8 cellular contexts compared by ENCODE assay signal in the genomic region with DNA sequence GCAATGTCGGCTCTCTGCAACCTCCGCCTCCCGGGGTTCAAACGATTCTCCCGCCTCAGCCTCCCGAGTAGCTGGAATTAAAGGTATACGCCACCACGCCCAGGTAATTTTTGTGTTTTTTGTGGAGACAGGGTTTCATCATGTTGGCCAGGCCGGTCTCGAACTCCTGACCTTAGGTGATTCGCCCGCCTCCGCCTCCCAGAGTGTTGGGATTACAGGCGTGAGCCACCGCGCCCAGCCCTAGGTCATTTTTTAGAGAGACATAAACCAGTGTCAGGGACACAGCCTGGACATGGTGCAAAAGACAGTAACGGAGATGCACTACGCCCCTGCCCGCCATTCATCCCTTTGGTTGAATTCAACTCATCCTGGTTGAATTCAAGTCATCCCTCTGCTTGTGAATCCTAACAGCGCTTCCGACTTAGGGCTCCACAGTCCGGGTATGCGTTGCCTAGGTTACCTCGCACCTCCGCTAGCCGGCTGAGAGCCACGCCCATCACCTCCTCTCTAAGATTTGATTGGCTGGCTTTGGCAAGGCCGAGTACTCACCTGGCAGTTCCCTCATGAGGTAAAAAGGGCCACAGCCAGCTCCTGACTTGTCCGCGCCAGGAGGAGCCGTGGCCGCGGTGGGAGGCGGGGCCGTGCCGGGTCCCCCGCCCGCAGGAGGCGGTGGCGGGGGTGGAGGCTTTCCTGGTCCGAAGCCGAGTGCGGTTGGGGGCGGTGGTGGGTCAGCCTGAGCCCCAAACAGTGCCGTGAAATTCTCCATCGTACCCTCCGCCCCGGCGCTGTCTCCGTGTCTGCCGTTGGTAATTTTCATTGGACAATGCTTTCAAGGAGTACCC. TPM values are rescaled to one million over a fixed set of nuclear protein-coding genes. Genes with fewer than 3 reads are reported as not detected.
DNase-seq lines count a peak whose midpoint lies in the region; ATAC-seq and TF ChIP-seq lines count a peak whose summit lies in the region.

MED19 (minus strand) TSS at position 802 of the 842 bp plus-strand sequence; CDS start at position 766, 36 bp downstream.

- H3K27me3 ChIP-seq in H7 (ENCODE audit: control insufficient read depth, insufficient read depth, low read length) = no peaks in the 10 kb centered on the region
- H3K27me3 ChIP-seq in Loucy (ENCODE audit: insufficient read depth, low read length, poor library complexity, severe bottlenecking) = no peaks in the 10 kb centered on the region
- H3K27me3 ChIP-seq in thoracic aorta (replicated peaks; ENCODE audit: insufficient read depth) = no peaks in the 10 kb centered on the region

- H3K27ac ChIP-seq in thoracic aorta = peak within 1 kb of the TSS; percentile 88 to 96

- peak within 1 kb of the TSS; percentile 95 for H2AFZ ChIP-seq in Loucy (ENCODE audit: low read length)

- no peaks in the 10 kb centered on the region for H3F3A ChIP-seq in Loucy (ENCODE audit: low read depth)

- H3K9me3 ChIP-seq in Loucy (ENCODE audit: insufficient read depth, low read depth, low read length) (no peaks in the 10 kb centered on the region), thoracic aorta (no peaks in the 10 kb centered on the region)

- H3K36me3 ChIP-seq in H7 (replicated peaks; ENCODE audit: control insufficient read depth, insufficient read depth, low read length) = no peaks in the 10 kb centered on the region
- no peaks in the 10 kb centered on the region for H3K36me3 ChIP-seq in Loucy (ENCODE audit: insufficient read depth, low read length)
- no peaks in the 10 kb centered on the region for H3K36me3 ChIP-seq in thoracic aorta

- peak within 1 kb of the TSS; percentile 95 for H3K9ac ChIP-seq in Loucy (ENCODE audit: low read depth, low read length, poor library complexity, severe bottlenecking)

- TF ChIP-seq CTCF in Loucy (conservative IDR thresholded peaks at IDR 0.05; ENCODE audit: low read length) (no peak), omental fat pad (IDR thresholded peaks at IDR 0.05) (no peak), thoracic aorta (IDR thresholded peaks at IDR 0.05) (no peak)

- H4K20me1 ChIP-seq in Loucy (ENCODE audit: insufficient read depth, low read length, poor library complexity, severe bottlenecking) = peaks cover 37% of the 10 kb centered on the region

- no peaks in the 10 kb centered on the region for H3K9me2 ChIP-seq in Loucy (replicated peaks; ENCODE audit: low read depth, low read length)

- ATAC-seq in omental fat pad (ENCODE audit: low FRiP score) (peak; percentile 67), thoracic aorta (ENCODE audit: insufficient number of reproducible peaks, low FRiP score, low read depth) (peak; percentile 21)

- peak within 1 kb of the TSS; percentile 99 for H3K4me2 ChIP-seq in Loucy (ENCODE audit: low read depth, low read length, poor library complexity, severe bottlenecking)

- H3K4me3 ChIP-seq in H7 (ENCODE audit: insufficient read depth, low read depth, low read length) (peak within 1 kb of the TSS; percentile 93), Loucy (ENCODE audit: low read length, poor library complexity, severe bottlenecking) (peak within 1 kb of the TSS; percentile 96), thoracic aorta (peak within 1 kb of the TSS; percentile 95)

- peaks cover 30% of the 10 kb centered on the region for H3K4me1 ChIP-seq in Loucy (ENCODE audit: insufficient read depth, low read length, poor library complexity, severe bottlenecking)
- peaks cover 16 to 33% of the 10 kb centered on the region in 2 donors for H3K4me1 ChIP-seq in thoracic aorta (ENCODE audit: control insufficient read depth in 1 of 2, low read depth in 2 of 2)

- peaks cover 67% of the 10 kb centered on the region for H3K79me2 ChIP-seq in Loucy (ENCODE audit: insufficient read depth, low read length)

- DNase-seq in EL = peak; percentile 78
- peak; percentile 95 for DNase-seq in H7
- peak; percentile 70 for DNase-seq in SIG-M5 treated with dmso at 0.1 percent for 504 hours (lab: John Stamatoyannopoulos, UW; ENCODE audit: unreplicated experiment)
- DNase-seq in activated naive CD4-positive, alpha-beta T cell (lab: John Stamatoyannopoulos, UW) = peak; percentile 43 to 67 (median 62)
- peak; percentile 68 for DNase-seq in foreskin melanocyte
- DNase-seq in omental fat pad (ENCODE audit: low spot score) = peak; percentile 30
- DNase-seq in thoracic aorta (ENCODE audit: low spot score) = peak; percentile 15

RNA-seq across cellular contexts. Expression of gene MED19, which starts in this region (rescaled TPM):
- total RNA-seq in H7 (2014; rRNA removed; shearing (Covaris generic)) = 17.9 and 19.1 TPM in 2 replicates
- total RNA-seq in omental fat pad = 10 to 100 TPM; 10.7 to 14.4 (median 12.2) TPM
- 10 to 100 TPM; 11.1 to 11.9 TPM for total RNA-seq in thoracic aorta

Comparison
In these comparisons a context has a peak if more than half of its experiments do, and no peak if none do; other contexts are left out.
1. Peak in every context shown above with its lines: DNase-seq, ATAC-seq, H3K4me3 ChIP-seq and H3K27ac ChIP-seq.
2. DNase-seq: peak in every context shown above with its lines; median percentile 95 in H7; 78 in EL; 70 in SIG-M5 treated with dmso at 0.1 percent for 504 hours; 68 in foreskin melanocyte; 62 in activated naive CD4-positive, alpha-beta T cell; 30 in omental fat pad; 15 in thoracic aorta.